ENCODE assay signal across 14 cellular contexts in the genomic region with DNA sequence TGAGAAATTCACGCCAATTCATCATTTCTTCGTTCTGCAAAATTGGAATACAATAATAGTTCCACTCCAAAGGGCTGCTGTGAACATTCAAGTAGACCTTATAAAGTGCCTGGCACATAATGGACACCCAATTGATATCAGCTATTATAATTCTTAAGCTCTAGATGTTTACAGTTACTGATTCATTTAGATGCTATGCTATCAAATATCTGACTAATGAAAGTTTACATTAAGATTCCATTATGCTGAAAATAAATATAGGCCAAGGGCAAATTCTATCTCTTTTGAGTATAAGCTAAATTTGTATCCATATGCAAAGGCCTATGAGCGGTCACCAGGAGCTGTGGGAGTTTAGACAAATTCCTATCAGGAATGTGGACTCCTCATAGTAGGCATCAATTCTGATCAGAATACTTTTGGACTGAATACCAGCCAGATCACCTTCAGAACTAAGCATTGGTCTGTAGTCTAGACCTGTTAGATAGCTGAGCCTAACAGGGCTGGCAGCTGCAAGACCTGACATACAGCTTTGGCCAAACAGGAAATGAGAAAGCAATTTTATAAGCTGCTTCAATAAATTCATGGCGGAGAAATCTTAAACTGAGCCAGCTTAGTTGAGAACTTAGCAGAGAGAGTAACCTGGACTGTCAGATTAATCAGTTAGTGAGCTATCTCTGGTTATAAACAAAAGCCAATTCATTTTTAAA.
"Had no signal": no experiment of that assay in that cellular context is flagged by ENCODE, and none has a peak within 500 bp of the region (broad histone marks: within the 10 kb centered on the region; RNA-seq: fewer than 3 reads in every experiment).

No MANE protein-coding gene starts in this region.

- H3K4me1 Mint-ChIP-seq: activated T-helper 17 cell treated with anti-CD3 and anti-CD28 coated beads, Interleukin-2, amount 50 U/mL, for 72 hours; neural crest cell had no signal

- H3K4me3 Mint-ChIP-seq: activated naive CD4-positive, alpha-beta T cell treated with anti-CD3 and anti-CD28 coated beads for 36 hours; activated T-helper 17 cell treated with anti-CD3 and anti-CD28 coated beads, Interleukin-2, amount 50 U/mL, for 72 hours; neural crest cell; stimulated activated naive CD8-positive, alpha-beta T cell treated with anti-CD3 and anti-CD28 coated beads, Interleukin-15, Interleukin-2, amounts not matched to agents 100 ng/mL and 50 ng/mL, for 24 hours had no signal

- DNase-seq: activated CD4-positive, alpha-beta T cell treated with anti-CD3 and anti-CD28 coated beads, Interleukin-2, amount 50 U/mL, for 1 hour; activated naive CD4-positive, alpha-beta T cell treated with anti-CD3 and anti-CD28 coated beads for 36 hours; activated T-cell treated with anti-CD3 and anti-CD28 coated beads for 4 hours; caudate nucleus; colonic mucosa; hippocampal formation; kidney glomerular epithelial cell; pancreas; stimulated activated CD4-positive, alpha-beta T cell treated with anti-CD3 and anti-CD28 coated beads, Interleukin-4, amount 100 ng/mL, for 24 hours; testis; upper lobe of right lung had no signal

- H3K36me3 ChIP-seq: colonic mucosa, pancreas, upper lobe of right lung had no signal

- H3K27me3 ChIP-seq: colonic mucosa, testis, upper lobe of right lung had no signal

- H3K27ac ChIP-seq: colonic mucosa, pancreas, testis, upper lobe of right lung had no signal

- H3K27me3 Mint-ChIP-seq: activated T-helper 17 cell treated with anti-CD3 and anti-CD28 coated beads, Interleukin-2, amount 50 U/mL, for 72 hours; stimulated activated naive CD8-positive, alpha-beta T cell treated with anti-CD3 and anti-CD28 coated beads, Interleukin-15, Interleukin-2, amounts not matched to agents 100 ng/mL and 50 ng/mL, for 24 hours had no signal

- H3K4me3 ChIP-seq: colonic mucosa, pancreas, testis, upper lobe of right lung had no signal

- H3K4me1 ChIP-seq: colonic mucosa, pancreas, testis, upper lobe of right lung had no signal

- H3K27ac Mint-ChIP-seq: activated naive CD4-positive, alpha-beta T cell treated with anti-CD3 and anti-CD28 coated beads for 36 hours; activated T-helper 17 cell treated with anti-CD3 and anti-CD28 coated beads, Interleukin-2, amount 50 U/mL, for 72 hours; stimulated activated naive CD8-positive, alpha-beta T cell treated with anti-CD3 and anti-CD28 coated beads, Interleukin-15, Interleukin-2, amounts not matched to agents 100 ng/mL and 50 ng/mL, for 24 hours had no signal

- ATAC-seq: activated T-helper 17 cell treated with anti-CD3 and anti-CD28 coated beads, Interleukin-2, amount 50 U/mL, for 72 hours; pancreas; upper lobe of right lung had no signal

- H3K9me3 Mint-ChIP-seq: activated naive CD4-positive, alpha-beta T cell treated with anti-CD3 and anti-CD28 coated beads for 36 hours; activated T-helper 17 cell treated with anti-CD3 and anti-CD28 coated beads, Interleukin-2, amount 50 U/mL, for 72 hours; stimulated activated naive CD8-positive, alpha-beta T cell treated with anti-CD3 and anti-CD28 coated beads, Interleukin-15, Interleukin-2, amounts not matched to agents 100 ng/mL and 50 ng/mL, for 24 hours had no signal

- H3K9me3 ChIP-seq: colonic mucosa, pancreas, testis, upper lobe of right lung had no signal
